In the genomic region with DNA sequence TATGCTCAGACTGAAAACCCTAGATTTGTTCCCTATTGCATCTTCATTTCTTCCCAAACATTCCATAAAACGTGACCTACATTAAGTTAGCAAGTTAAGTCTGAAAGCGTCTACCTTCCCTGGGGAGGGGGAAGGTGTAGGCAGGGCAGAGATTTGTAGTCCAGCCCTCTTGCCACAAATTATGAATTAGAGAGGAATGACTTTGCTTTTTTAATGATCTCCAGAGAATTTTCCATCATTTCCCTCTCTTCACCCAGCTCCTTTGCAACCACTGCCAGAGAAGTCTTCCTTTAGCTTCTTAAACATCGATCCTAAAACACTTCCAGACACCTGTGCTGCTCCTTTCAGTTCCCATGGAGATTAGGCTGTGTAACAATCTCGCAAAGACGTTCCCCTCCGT, we compare ENCODE assay signal across 9 cellular contexts. TPM values are rescaled to one million over a fixed set of nuclear protein-coding genes. Genes with fewer than 3 reads are reported as not detected.
DNase-seq lines count a peak whose midpoint lies in the region; ATAC-seq lines count a peak whose summit lies in the region.
"Had no signal": no experiment of that assay in that cellular context is flagged by ENCODE, and none has a peak within 500 bp of the region (broad histone marks: within the 10 kb centered on the region; RNA-seq: fewer than 3 reads in every experiment).

No MANE protein-coding gene starts in this region.

- peak overlapping the region; percentile 98 for H3K27ac ChIP-seq in subcutaneous abdominal adipose tissue (ENCODE audit: low read depth, low read length)

- CTCF ChIA-PET in activated CD8-positive, alpha-beta memory T cell treated with anti-CD3 and anti-CD28 coated beads, Interleukin-2, amount 10 ng/mL, durations not matched to agents 7 days and 5 days (lab: Charles Lee) = no interaction called here

- H3K4me1 Mint-ChIP-seq in activated CD8-positive, alpha-beta memory T cell treated with anti-CD3 and anti-CD28 coated beads, Interleukin-2, amount 10 ng/mL, durations not matched to agents 7 days and 5 days = peaks cover 44% of the 10 kb centered on the region
- H3K4me1 Mint-ChIP-seq in activated T-helper 2 cell treated with anti-CD3 and anti-CD28 coated beads, Interferon-gamma antibody, Interleukin-2, Interleukin-4, amounts not matched to agents 10 μg/mL and 5 μg/mL and 100 μg/mL, durations not matched to agents 14 hours and 24 hours and 36 hours (ENCODE audit: low read depth) = peaks cover 34% of the 10 kb centered on the region
- peaks cover 63 to 85% of the 10 kb centered on the region in 2 donors for H3K4me1 Mint-ChIP-seq in immature natural killer cell

- no peaks in the 10 kb centered on the region for H3K9me3 Mint-ChIP-seq in activated CD8-positive, alpha-beta memory T cell treated with anti-CD3 and anti-CD28 coated beads, Interleukin-2, amount 10 ng/mL, durations not matched to agents 7 days and 5 days (ENCODE audit: low read depth)
- H3K9me3 Mint-ChIP-seq in activated T-helper 2 cell treated with anti-CD3 and anti-CD28 coated beads, Interferon-gamma antibody, Interleukin-2, Interleukin-4, amounts not matched to agents 10 μg/mL and 5 μg/mL and 100 μg/mL, durations not matched to agents 14 hours and 24 hours and 36 hours = no peaks in the 10 kb centered on the region
- no peaks in the 10 kb centered on the region for H3K9me3 Mint-ChIP-seq in immature natural killer cell

- no peaks in the 10 kb centered on the region for H3K27me3 Mint-ChIP-seq in activated CD8-positive, alpha-beta memory T cell treated with anti-CD3 and anti-CD28 coated beads, Interleukin-2, amount 10 ng/mL, durations not matched to agents 7 days and 5 days
- H3K27me3 Mint-ChIP-seq in activated T-helper 2 cell treated with anti-CD3 and anti-CD28 coated beads, Interferon-gamma antibody, Interleukin-2, Interleukin-4, amounts not matched to agents 10 μg/mL and 5 μg/mL and 100 μg/mL, durations not matched to agents 14 hours and 24 hours and 36 hours (ENCODE audit: low read depth) = no peaks in the 10 kb centered on the region
- H3K27me3 Mint-ChIP-seq in immature natural killer cell (ENCODE audit: low read depth in 3 of 3) = peaks cover 3 to 14% (median 13%) of the 10 kb centered on the region in 3 donors

- intact Hi-C loops in activated T-helper 2 cell treated with anti-CD3 and anti-CD28 coated beads, Interferon-gamma antibody, Interleukin-2, Interleukin-4, amounts not matched to agents 10 μg/mL and 5 μg/mL and 100 μg/mL, durations not matched to agents 14 hours and 24 hours and 36 hours (cut with micrococcal nuclease) = loop anchor here (5.0 kb wide), 2 partner anchors 857 to 1053 kb away; a partner anchor contains a TSS

- no peaks in the 10 kb centered on the region for H3K9me3 ChIP-seq in subcutaneous abdominal adipose tissue (ENCODE audit: control insufficient read depth in 5 of 5, low read length in 5 of 5)

- peaks cover 12 to 43% (median 34%) of the 10 kb centered on the region in 5 donors for H3K4me1 ChIP-seq in subcutaneous abdominal adipose tissue (ENCODE audit: control insufficient read depth in 5 of 5, insufficient read depth in 5 of 5, low read length in 5 of 5)

- H3K36me3 ChIP-seq in subcutaneous abdominal adipose tissue (ENCODE audit: control insufficient read depth in 5 of 5, insufficient read depth in 5 of 5, low read length in 5 of 5) = peaks cover 0 to 21% (median 20%) of the 10 kb centered on the region in 5 donors

- H3K4me3 Mint-ChIP-seq in activated CD8-positive, alpha-beta memory T cell treated with anti-CD3 and anti-CD28 coated beads, Interleukin-2, amount 10 ng/mL, durations not matched to agents 7 days and 5 days = peak overlapping the region; percentile 100
- peak overlapping the region; percentile 100 for H3K4me3 Mint-ChIP-seq in activated T-helper 2 cell treated with anti-CD3 and anti-CD28 coated beads, Interferon-gamma antibody, Interleukin-2, Interleukin-4, amounts not matched to agents 10 μg/mL and 5 μg/mL and 100 μg/mL, durations not matched to agents 14 hours and 24 hours and 36 hours (ENCODE audit: low read depth)
- peak overlapping the region; percentile 97 to 99 (median 98) for H3K4me3 Mint-ChIP-seq in immature natural killer cell

- H3K27ac Mint-ChIP-seq in activated CD8-positive, alpha-beta memory T cell treated with anti-CD3 and anti-CD28 coated beads, Interleukin-2, amount 10 ng/mL, durations not matched to agents 7 days and 5 days = peak overlapping the region; percentile 97
- peak overlapping the region; percentile 99 for H3K27ac Mint-ChIP-seq in activated T-helper 2 cell treated with anti-CD3 and anti-CD28 coated beads, Interferon-gamma antibody, Interleukin-2, Interleukin-4, amounts not matched to agents 10 μg/mL and 5 μg/mL and 100 μg/mL, durations not matched to agents 14 hours and 24 hours and 36 hours
- H3K27ac Mint-ChIP-seq in immature natural killer cell = peak overlapping the region; percentile 91 to 98 (median 96)

- H3K27me3 ChIP-seq in subcutaneous abdominal adipose tissue (ENCODE audit: control insufficient read depth in 5 of 5, insufficient read depth in 4 of 5, low read length in 5 of 5) = no peaks in the 10 kb centered on the region

- H3K9ac ChIP-seq in subcutaneous abdominal adipose tissue (ENCODE audit: low read length in 5 of 5) = peak overlapping the region in 4 of 5 donors; percentile 71 to 93 (median 82)

- H3K36me3 Mint-ChIP-seq in activated CD8-positive, alpha-beta memory T cell treated with anti-CD3 and anti-CD28 coated beads, Interleukin-2, amount 10 ng/mL, durations not matched to agents 7 days and 5 days = peaks cover 23% of the 10 kb centered on the region
- peaks cover 27% of the 10 kb centered on the region for H3K36me3 Mint-ChIP-seq in activated T-helper 2 cell treated with anti-CD3 and anti-CD28 coated beads, Interferon-gamma antibody, Interleukin-2, Interleukin-4, amounts not matched to agents 10 μg/mL and 5 μg/mL and 100 μg/mL, durations not matched to agents 14 hours and 24 hours and 36 hours (ENCODE audit: low read depth)
- peaks cover 6 to 14% (median 8%) of the 10 kb centered on the region in 3 donors for H3K36me3 Mint-ChIP-seq in immature natural killer cell

- ATAC-seq in activated CD8-positive, alpha-beta memory T cell treated with anti-CD3 and anti-CD28 coated beads, Interleukin-2, amount 10 ng/mL, durations not matched to agents 7 days and 5 days = no peak

- DNase-seq in activated CD8-positive, alpha-beta memory T cell treated with anti-CD3 and anti-CD28 coated beads, Interleukin-2, amount 10 ng/mL, durations not matched to agents 7 days and 5 days = no peak
- DNase-seq in activated CD8-positive, alpha-beta memory T cell treated with anti-CD3 and anti-CD28 coated beads for 24 hours = no peak
- DNase-seq in activated T-helper 2 cell treated with anti-CD3 and anti-CD28 coated beads, Interferon-gamma antibody, Interleukin-2, Interleukin-4, amounts not matched to agents 10 μg/mL and 5 μg/mL and 100 μg/mL, durations not matched to agents 14 hours and 24 hours and 36 hours (ENCODE audit: low spot score) = no peak
- no peak for DNase-seq in immature natural killer cell
- no peak for DNase-seq in NCI-H226
- no peak for DNase-seq in DMS79 (lab: John Stamatoyannopoulos, UW)
- no peak for DNase-seq in mucosa of gallbladder (ENCODE audit: low spot score)
- DNase-seq: COR-L47 had no signal

- H3K4me3 ChIP-seq in subcutaneous abdominal adipose tissue (ENCODE audit: low read depth in 1 of 5, low read length in 5 of 5) = peak overlapping the region; percentile 80 to 92 (median 88)

RNA-seq across cellular contexts. Expression of a gene that starts 1.2 kb away (rescaled TPM):
- 1 to 10 TPM; 6.2 to 9.9 TPM for total RNA-seq in activated CD8-positive, alpha-beta memory T cell treated with anti-CD3 and anti-CD28 coated beads, Interleukin-2, amount 10 ng/mL, durations not matched to agents 7 days and 5 days
- total RNA-seq in activated T-helper 2 cell treated with anti-CD3 and anti-CD28 coated beads, Interferon-gamma antibody, Interleukin-2, Interleukin-4, amounts not matched to agents 10 μg/mL and 5 μg/mL and 100 μg/mL, durations not matched to agents 14 hours and 24 hours and 36 hours = 11.0 and 13.3 TPM in 2 replicates
- polyA plus RNA-seq in immature natural killer cell = 10 to 100 TPM; 33.2 to 49.3 (median 47.5) TPM
- 10.3 TPM for total RNA-seq in mucosa of gallbladder

RNA-seq across cellular contexts. Expression of a gene that starts 1.3 kb away (rescaled TPM):
- total RNA-seq in activated CD8-positive, alpha-beta memory T cell treated with anti-CD3 and anti-CD28 coated beads, Interleukin-2, amount 10 ng/mL, durations not matched to agents 7 days and 5 days = 100 to 1,000 TPM; 151 to 179 TPM
- total RNA-seq in activated T-helper 2 cell treated with anti-CD3 and anti-CD28 coated beads, Interferon-gamma antibody, Interleukin-2, Interleukin-4, amounts not matched to agents 10 μg/mL and 5 μg/mL and 100 μg/mL, durations not matched to agents 14 hours and 24 hours and 36 hours = 162 and 168 TPM in 2 replicates
- 100 to 1,000 TPM; 641 to 788 (median 730) TPM for polyA plus RNA-seq in immature natural killer cell
- total RNA-seq in mucosa of gallbladder = 263 TPM
